Comparison of ENCODE assay signal across 10 cellular contexts in the genomic region with DNA sequence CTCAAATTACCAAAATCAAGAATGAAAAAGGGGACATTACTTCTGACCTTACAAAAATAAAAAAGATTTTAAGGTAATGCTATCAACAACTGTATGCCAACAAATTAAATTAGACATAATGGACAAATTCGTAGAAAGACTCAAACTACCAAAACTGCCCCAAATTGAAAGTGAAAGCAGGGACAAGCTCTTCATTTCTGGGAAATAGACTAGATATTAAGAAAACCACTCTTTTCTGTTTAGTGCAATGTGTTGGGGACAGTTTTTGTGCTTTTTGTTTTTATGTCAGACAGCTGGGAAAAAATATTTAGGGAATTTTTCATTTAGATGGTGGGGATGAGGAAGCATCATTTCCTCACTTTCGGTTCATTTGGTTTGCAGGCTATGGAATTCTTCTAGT. TPM values are rescaled to one million over a fixed set of nuclear protein-coding genes. Genes with fewer than 3 reads are reported as not detected.
A peak's percentile ranks its signal among the peaks of the same experiment; 100 is the strongest.
DNase-seq lines count a peak whose midpoint lies in the region; ATAC-seq and TF ChIP-seq lines count a peak whose summit lies in the region.
"Had no signal": no experiment of that assay in that cellular context is flagged by ENCODE, and none has a peak within 500 bp of the region (broad histone marks: within the 10 kb centered on the region; RNA-seq: fewer than 3 reads in every experiment).

No MANE protein-coding gene starts in this region.

- H3K27me3 Mint-ChIP-seq in activated naive CD8-positive, alpha-beta T cell treated with anti-CD3 and anti-CD28 coated beads, Interleukin-2, amount 50 U/mL, for 24 hours: no peaks in the 10 kb centered on the region
- H3K27me3 Mint-ChIP-seq in memory B cell: no peaks in the 10 kb centered on the region

- H3K27ac ChIP-seq in left ventricle myocardium inferior (replicated peaks): peak overlapping the region; percentile 51
- peak overlapping the region in 2 of 4 donors; percentile 22 to 61 for H3K27ac ChIP-seq in upper lobe of left lung

- TF ChIP-seq CTCF in left ventricle myocardium inferior (IDR thresholded peaks at IDR 0.05; ENCODE audit: borderline replicate concordance): no peak
- no peak for TF ChIP-seq CTCF in upper lobe of left lung (IDR thresholded peaks at IDR 0.05)

- H3K4me3 ChIP-seq in left ventricle myocardium inferior: peak overlapping the region; percentile 50
- H3K4me3 ChIP-seq in upper lobe of left lung: peak overlapping the region; percentile 14 to 41 (median 24)

- no peak for TF ChIP-seq EP300 in upper lobe of left lung (IDR thresholded peaks at IDR 0.05)

- peak overlapping the region; percentile 73 for H3K4me3 Mint-ChIP-seq in activated naive CD8-positive, alpha-beta T cell treated with anti-CD3 and anti-CD28 coated beads, Interleukin-2, amount 50 U/mL, for 24 hours
- H3K4me3 Mint-ChIP-seq in memory B cell: peak overlapping the region; percentile 77

- H3K27ac Mint-ChIP-seq in activated naive CD8-positive, alpha-beta T cell treated with anti-CD3 and anti-CD28 coated beads, Interleukin-2, amount 50 U/mL, for 24 hours: peak overlapping the region; percentile 81
- H3K27ac Mint-ChIP-seq in memory B cell: peak overlapping the region; percentile 52

- ATAC-seq in left ventricle myocardium superior (no peak), memory B cell (ENCODE audit: low read depth) (no peak), upper lobe of left lung (ENCODE audit: low FRiP score in 2 of 2) (no peak), GM18867 (IDR thresholded peaks at IDR 0.05; ENCODE audit: unreplicated experiment) (no peak), GM21447 (IDR thresholded peaks at IDR 0.05; ENCODE audit: unreplicated experiment) (no peak)
- ATAC-seq in activated naive CD8-positive, alpha-beta T cell treated with anti-CD3 and anti-CD28 coated beads, Interleukin-2, amount 50 U/mL, for 24 hours: no peak

- peaks cover 7% of the 10 kb centered on the region for H3K4me1 ChIP-seq in left ventricle myocardium inferior
- H3K4me1 ChIP-seq in upper lobe of left lung: peaks cover 0 to 13% (median 6%) of the 10 kb centered on the region in 4 donors

- H3K9me3 ChIP-seq in left ventricle myocardium inferior (replicated peaks) (peaks cover 9% of the 10 kb centered on the region), upper lobe of left lung (no peaks in the 10 kb centered on the region)

- H3K27me3 ChIP-seq in left ventricle myocardium inferior (ENCODE audit: low read depth) (no peaks in the 10 kb centered on the region), upper lobe of left lung (no peaks in the 10 kb centered on the region)

- TF ChIP-seq POLR2A in upper lobe of left lung (IDR thresholded peaks at IDR 0.05): no peak

- H3K9me3 Mint-ChIP-seq in activated naive CD8-positive, alpha-beta T cell treated with anti-CD3 and anti-CD28 coated beads, Interleukin-2, amount 50 U/mL, for 24 hours: no peaks in the 10 kb centered on the region
- H3K9me3 Mint-ChIP-seq in memory B cell: peaks cover 12% of the 10 kb centered on the region

- no peak for DNase-seq in left ventricle myocardium inferior
- no peak for DNase-seq in left ventricle myocardium superior
- DNase-seq in activated naive CD8-positive, alpha-beta T cell treated with anti-CD3 and anti-CD28 coated beads, Interleukin-2, amount 50 U/mL, for 24 hours: no peak
- DNase-seq in memory B cell (ENCODE audit: low spot score in 2 of 2): no peak
- no peak for DNase-seq in upper lobe of left lung
- DNase-seq in NCI-H2227 treated with DMSO at 0.1 percent for 48 hours (lab: John Stamatoyannopoulos, UW): no peak
- DNase-seq: Calu3, NCI-H2081 treated with DMSO at 0.1 percent for 48 hours had no signal

- no peaks in the 10 kb centered on the region for H3K36me3 Mint-ChIP-seq in activated naive CD8-positive, alpha-beta T cell treated with anti-CD3 and anti-CD28 coated beads, Interleukin-2, amount 50 U/mL, for 24 hours (ENCODE audit: low read depth)
- peaks cover 13% of the 10 kb centered on the region for H3K36me3 Mint-ChIP-seq in memory B cell

- intact Hi-C loops in left ventricle myocardium inferior (cut with micrococcal nuclease) (no loop called here), left ventricle myocardium superior (cut with micrococcal nuclease) (no loop called here)

- no peaks in the 10 kb centered on the region for H3K36me3 ChIP-seq in left ventricle myocardium inferior
- H3K36me3 ChIP-seq in upper lobe of left lung: no peaks in the 10 kb centered on the region

- peaks cover 25% of the 10 kb centered on the region for H3K4me1 Mint-ChIP-seq in activated naive CD8-positive, alpha-beta T cell treated with anti-CD3 and anti-CD28 coated beads, Interleukin-2, amount 50 U/mL, for 24 hours
- peaks cover 8% of the 10 kb centered on the region for H3K4me1 Mint-ChIP-seq in memory B cell

- 45 to 67% methylated on average over 2 of the region's 2 CpGs for WGBS in upper lobe of left lung, 2 donors

RNA-seq across cellular contexts. Expression of a gene that starts 4.9 kb away (rescaled TPM):
- 5.7 TPM for total RNA-seq in left ventricle myocardium inferior
- 6.1 TPM for total RNA-seq in left ventricle myocardium superior
- total RNA-seq in upper lobe of left lung: 100 to 1,000 TPM in 1 of 6 donors, 10 to 100 TPM in 5; 19.4 to 104 (median 53.1) TPM

RNA-seq across cellular contexts. Expression of a gene that starts 47.3 kb away (rescaled TPM):
- total RNA-seq in left ventricle myocardium inferior (7.9 TPM), left ventricle myocardium superior (7.4 TPM), upper lobe of left lung (10 to 100 TPM; 17.9 to 47.1 (median 28.0) TPM)

RNA-seq across cellular contexts. Expression of a gene that starts 56.0 kb away (rescaled TPM):
- total RNA-seq in left ventricle myocardium inferior: 8.8 TPM
- 12.2 TPM for total RNA-seq in left ventricle myocardium superior
- 100 to 1,000 TPM in 1 of 6 donors, 10 to 100 TPM in 5; 41.0 to 124 (median 54.9) TPM for total RNA-seq in upper lobe of left lung
